1 cellular context compared by ENCODE assay signal in genomic region chr4:147617173-147617840, GRCh38.
TF ChIP-seq lines count a peak whose summit lies in the region.

TMEM184C (plus strand) TSS chr4:147617397; CDS start chr4:147617957, 560 bp downstream.

TF ChIP-seq in GM12878, 131 proteins besides CTCF, POLR2A, EP300 and RAD21 (continued from another document and continues in another):
- no peak; the same call in 1 of the 2 replicates for TF ChIP-seq IRF5 (IDR thresholded peaks at IDR 0.05; ENCODE audit: borderline replicate concordance)
- no peak for TF ChIP-seq JUNB (IDR thresholded peaks at IDR 0.05)
- peak; percentile 95 for TF ChIP-seq ZBTB40 (IDR thresholded peaks at IDR 0.05; ENCODE audit: borderline replicate concordance)
- TF ChIP-seq ZBTB33 (IDR thresholded peaks at IDR 0.05): no peak
- TF ChIP-seq BACH1 (IDR thresholded peaks at IDR 0.05; ENCODE audit: borderline replicate concordance): no peak
- peak; percentile 91; the same call in 1 of the 2 replicates for TF ChIP-seq POLR2AphosphoS2 (IDR thresholded peaks at IDR 0.05; ENCODE audit: low read depth, low read length)
- peak; percentile 70 for TF ChIP-seq CREB1 (IDR thresholded peaks at IDR 0.05; ENCODE audit: low read depth)
- TF ChIP-seq MYB (IDR thresholded peaks at IDR 0.05; ENCODE audit: borderline replicate concordance, low read depth, low read length): no peak
- peak in 1 of 2 experiments; percentile 63; a peak in 1 of 3 replicates for TF ChIP-seq EGR1 (IDR thresholded peaks at IDR 0.05; ENCODE audit: borderline replicate concordance in 1 of 2, low read depth in 2 of 2, low read length in 2 of 2)
- no peak for TF ChIP-seq YBX1 (IDR thresholded peaks at IDR 0.05)
- TF ChIP-seq RFX5 (IDR thresholded peaks at IDR 0.05; ENCODE audit: low read depth, low read length): 0 out of 2 replicates have a peak, but pooled peaks have one; percentile 40
- no peak for TF ChIP-seq MEF2A (IDR thresholded peaks at IDR 0.05; ENCODE audit: insufficient read depth, low read depth, low read length)
- TF ChIP-seq MYC (IDR thresholded peaks at IDR 0.05; ENCODE audit: insufficient read depth, insufficient read length, insufficient replicate concordance, low read length, severe bottlenecking): no peak
- no peak for TF ChIP-seq WRNIP1 (IDR thresholded peaks at IDR 0.05; ENCODE audit: borderline replicate concordance, low read depth, low read length)
- no peak for TF ChIP-seq CHD1 (IDR thresholded peaks at IDR 0.05; ENCODE audit: low read depth, low read length)
- peak; percentile 37; the same call in 1 of the 2 replicates for TF ChIP-seq EED (IDR thresholded peaks at IDR 0.05; ENCODE audit: low read depth)
- peak; percentile 50; the same call in 1 of the 2 replicates for TF ChIP-seq HDGF (IDR thresholded peaks at IDR 0.05)
- 0 out of 2 replicates have a peak, but pooled peaks have one; percentile 53 for TF ChIP-seq ATF7 (IDR thresholded peaks at IDR 0.05; ENCODE audit: low read depth)
- no peak for TF ChIP-seq ZNF622 (IDR thresholded peaks at IDR 0.05)
- peak; percentile 98 for TF ChIP-seq ELK1 (IDR thresholded peaks at IDR 0.05; ENCODE audit: low read depth, low read length)
- TF ChIP-seq HSF1 (IDR thresholded peaks at IDR 0.05; ENCODE audit: low read depth, low read length): no peak
- TF ChIP-seq MAX (IDR thresholded peaks at IDR 0.05; ENCODE audit: low read depth, low read length): peak; percentile 31; the same call in 1 of the 2 replicates
- peak; percentile 42; the same call in 1 of the 2 replicates for TF ChIP-seq ZNF687 (IDR thresholded peaks at IDR 0.05)
- TF ChIP-seq ZSCAN29 (IDR thresholded peaks at IDR 0.05): no peak
- TF ChIP-seq USF1 (IDR thresholded peaks at IDR 0.05; ENCODE audit: borderline replicate concordance, extremely low read length, insufficient read depth, low read depth, low read length): no peak
- TF ChIP-seq SUPT20H (IDR thresholded peaks at IDR 0.05; ENCODE audit: borderline replicate concordance, control insufficient read depth, low read depth, low read length): no peak
- peak; percentile 74 for TF ChIP-seq LARP7 (IDR thresholded peaks at IDR 0.05)
- TF ChIP-seq GATAD2B (conservative IDR thresholded peaks at IDR 0.05; ENCODE audit: low read depth): peak; percentile 46; the same call in 1 of the 2 replicates
- TF ChIP-seq ZNF217 (IDR thresholded peaks at IDR 0.05): no peak
- no peak for TF ChIP-seq CEBPZ (IDR thresholded peaks at IDR 0.05; ENCODE audit: low read depth, low read length)
- TF ChIP-seq ZNF384 (IDR thresholded peaks at IDR 0.05; ENCODE audit: borderline replicate concordance, low read depth, low read length): no peak
- TF ChIP-seq SUZ12 (IDR thresholded peaks at IDR 0.05; ENCODE audit: unreplicated experiment): no peak
- no peak for TF ChIP-seq TBL1XR1 (IDR thresholded peaks at IDR 0.05; ENCODE audit: low read depth, low read length)
- peak; percentile 53; the same call in 1 of the 2 replicates for TF ChIP-seq TCF12 (IDR thresholded peaks at IDR 0.05; ENCODE audit: low read depth, low read length)
